In the genomic region with DNA sequence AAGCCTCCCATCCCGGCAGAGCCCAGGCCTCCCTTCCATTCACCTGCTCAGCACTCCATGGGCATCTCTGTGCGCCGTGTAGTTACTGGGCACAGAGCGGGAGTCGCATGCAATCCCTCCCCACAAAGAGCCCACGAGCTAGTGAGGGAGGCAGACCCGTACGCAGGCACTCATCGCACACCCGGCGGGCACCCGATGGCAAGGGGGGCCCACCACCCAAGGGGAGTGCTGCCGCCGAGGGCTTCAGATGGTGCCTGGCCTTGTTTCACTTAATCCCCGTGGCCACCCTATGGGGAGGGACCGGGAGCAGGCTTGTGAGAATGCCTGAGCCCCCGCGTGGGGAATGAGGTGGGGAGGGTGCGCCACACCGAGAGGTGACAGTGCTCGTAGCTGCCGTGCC, we compare ENCODE assay signal across 1 cellular context.
TF ChIP-seq lines count a peak whose summit lies in the region.

No MANE protein-coding gene starts in this region.

TF ChIP-seq in HEK293, 187 proteins besides CTCF, POLR2A, EP300 and RAD21 (continued from another document):
- TF ChIP-seq, protein P1, sequence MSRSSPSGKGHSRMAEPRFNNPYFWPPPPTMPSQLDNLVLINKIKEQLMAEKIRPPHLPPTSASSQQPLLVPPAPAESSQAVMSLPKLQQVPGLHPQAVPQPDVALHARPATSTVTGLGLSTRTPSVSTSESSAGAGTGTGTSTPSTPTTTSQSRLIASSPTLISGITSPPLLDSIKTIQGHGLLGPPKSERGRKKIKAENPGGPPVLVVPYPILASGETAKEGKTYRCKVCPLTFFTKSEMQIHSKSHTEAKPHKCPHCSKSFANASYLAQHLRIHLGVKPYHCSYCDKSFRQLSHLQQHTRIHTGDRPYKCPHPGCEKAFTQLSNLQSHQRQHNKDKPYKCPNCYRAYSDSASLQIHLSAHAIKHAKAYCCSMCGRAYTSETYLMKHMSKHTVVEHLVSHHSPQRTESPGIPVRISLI (tag by site-specific recombination; IDR thresholded peaks at IDR 0.05), result no peak
- no peak for TF ChIP-seq KLF10 (tag by site-specific recombination; IDR thresholded peaks at IDR 0.05)
